In genomic region chr7:45391618-45392451, GRCh38 we compare ENCODE assay signal across 18 cellular contexts.
"Had no signal": no experiment of that assay in that cellular context is flagged by ENCODE, and none has a peak within 500 bp of the region (broad histone marks: within the 10 kb centered on the region; RNA-seq: fewer than 3 reads in every experiment).

No MANE protein-coding gene starts in this region.

- H3K36me3 ChIP-seq: transverse colon had no signal

- H3K4me1 Mint-ChIP-seq: activated naive CD4-positive, alpha-beta T cell treated with anti-CD3 and anti-CD28 coated beads, Interleukin-2, amount 50 U/mL, for 24 hours; T-helper 17 cell had no signal

- H3K27ac Mint-ChIP-seq: activated naive CD4-positive, alpha-beta T cell treated with anti-CD3 and anti-CD28 coated beads, Interleukin-2, amount 50 U/mL, for 24 hours; dendritic cell treated with granulocyte-macrophage colony-stimulating factor and Interleukin-4, amounts not matched to agents 40 ng/mL and 50 ng/mL, for 4 days; nephron; T-helper 17 cell had no signal

- H3K36me3 Mint-ChIP-seq: activated naive CD4-positive, alpha-beta T cell treated with anti-CD3 and anti-CD28 coated beads, Interleukin-2, amount 50 U/mL, for 24 hours had no signal

- H3K9me3 ChIP-seq: transverse colon had no signal

- ATAC-seq: left lobe of liver, T-helper 17 cell had no signal

- H3K4me3 Mint-ChIP-seq: activated naive CD4-positive, alpha-beta T cell treated with anti-CD3 and anti-CD28 coated beads, Interleukin-2, amount 50 U/mL, for 24 hours; dendritic cell treated with granulocyte-macrophage colony-stimulating factor and Interleukin-4, amounts not matched to agents 40 ng/mL and 50 ng/mL, for 4 days; nephron; T-helper 17 cell had no signal

- H3K4me3 ChIP-seq: lung, transverse colon had no signal

- H3K27me3 ChIP-seq: transverse colon had no signal

- H3K27ac ChIP-seq: epithelial cell of prostate, transverse colon had no signal

- DNase-seq: activated CD4-positive, alpha-beta T cell treated with anti-CD3 and anti-CD28 coated beads, Interleukin-2, amount 50 U/mL, for 4 hours; activated CD4-positive, CD25-positive, alpha-beta regulatory T cell treated with anti-CD3 and anti-CD28 coated beads, Interleukin-2, amount 50 U/mL, for 72 hours; activated gamma-delta T cell; foreskin fibroblast; hippocampal formation; nucleus accumbens; retina; stimulated activated CD4-positive, alpha-beta T cell treated with anti-CD3 and anti-CD28 coated beads, Interleukin-2, amount 100 ng/mL, for 24 hours; stimulated activated naive CD4-positive, alpha-beta T cell treated with Interleukin-2 at 50 U/mL for 16 hours; substantia nigra; T-helper 17 cell; transverse colon had no signal

- H3K4me1 ChIP-seq: transverse colon had no signal
